In genomic region chrX:25648790-25649189, GRCh38 we compare ENCODE assay signal across 27 cellular contexts.
"Had no signal": no experiment of that assay in that cellular context is flagged by ENCODE, and none has a peak within 500 bp of the region (broad histone marks: within the 10 kb centered on the region; RNA-seq: fewer than 3 reads in every experiment).

No MANE protein-coding gene starts in this region.

- H3K36me3 ChIP-seq: colonic mucosa, esophagus muscularis mucosa, esophagus squamous epithelium, gastrocnemius medialis, gastroesophageal sphincter, heart left ventricle, heart right ventricle had no signal

- H3K9me3 ChIP-seq: colonic mucosa, esophagus squamous epithelium, gastrocnemius medialis, gastroesophageal sphincter had no signal

- FAIRE-seq: endometrium, endothelial cell of umbilical vein, frontal cortex had no signal

- H3K4me3 ChIP-seq: colonic mucosa, coronary artery, dorsolateral prefrontal cortex, esophagus muscularis mucosa, esophagus squamous epithelium, gastrocnemius medialis, gastroesophageal sphincter, heart left ventricle, heart right ventricle had no signal

- H3K4me1 ChIP-seq: colonic mucosa, esophagus muscularis mucosa, esophagus squamous epithelium, foreskin keratinocyte, gastrocnemius medialis, gastroesophageal sphincter, heart left ventricle, heart right ventricle had no signal

- H3K27me3 ChIP-seq: colonic mucosa, esophagus muscularis mucosa, esophagus squamous epithelium, foreskin keratinocyte, gastrocnemius medialis, gastroesophageal sphincter, heart left ventricle, heart right ventricle had no signal

- H3K27ac ChIP-seq: colonic mucosa, coronary artery, dorsolateral prefrontal cortex, epithelial cell of prostate, esophagus muscularis mucosa, esophagus squamous epithelium, foreskin keratinocyte, gastrocnemius medialis, gastroesophageal sphincter, heart left ventricle, heart right ventricle had no signal

- DNase-seq: colonic mucosa; cortex of kidney; dermis blood vessel endothelial cell; dorsolateral prefrontal cortex; effector CD4-positive, alpha-beta T cell; effector CD8-positive, alpha-beta T cell; effector memory CD4-positive, alpha-beta T cell; effector memory CD8-positive, alpha-beta T cell; endodermal cell; erythroblast; esophagus squamous epithelium; foreskin fibroblast; foreskin keratinocyte; foreskin melanocyte; gastrocnemius medialis; glutamatergic neuron; head of caudate nucleus; heart left ventricle; heart right ventricle had no signal

- ATAC-seq: effector memory CD8-positive, alpha-beta T cell; esophagus mucosa; foreskin keratinocyte; gastrocnemius medialis; gastroesophageal sphincter; heart left ventricle; heart right ventricle had no signal
